In genomic region chr2:120312861-120313694, GRCh38 we compare ENCODE assay signal across 8 cellular contexts. TPM values are rescaled to one million over a fixed set of nuclear protein-coding genes. Genes with fewer than 3 reads are reported as not detected.
DNase-seq lines count a peak whose midpoint lies in the region; ATAC-seq, FAIRE-seq and TF ChIP-seq lines count a peak whose summit lies in the region.

No MANE protein-coding gene starts in this region.

- no peak for TF ChIP-seq EP300 in HepG2 (IDR thresholded peaks at IDR 0.05; ENCODE audit: low read depth in 2 of 2, low read length in 2 of 2)
- no peak for TF ChIP-seq EP300 in HepG2 (CRISPR knock-in tag; IDR thresholded peaks at IDR 0.05; ENCODE audit: borderline replicate concordance)

- no peaks in the 10 kb centered on the region for H3K36me3 Mint-ChIP-seq in dendritic cell treated with granulocyte-macrophage colony-stimulating factor and Interleukin-4, amounts not matched to agents 40 ng/mL and 50 ng/mL, for 4 days (ENCODE audit: low read depth)

- peak overlapping the region; percentile 60 for H2AFZ ChIP-seq in HepG2 (ENCODE audit: low read length)

- FAIRE-seq in HepG2 (lab: Jason Lieb, UNC): peak; percentile 84

- 4% methylated on average over 33 of the region's 37 CpGs for WGBS in HepG2 (ENCODE audit: low lambda C conversion rate)

- peak overlapping the region; percentile 55 to 70 (median 63) for H3K4me3 ChIP-seq in HepG2 (replicated peaks in 1 of 3; ENCODE audit: insufficient read depth in 1 of 3, low read depth in 2 of 3, low read length in 3 of 3)

- peaks cover 20% of the 10 kb centered on the region for H3K4me1 ChIP-seq in HepG2 (ENCODE audit: insufficient read depth, low read length)

- H3K27ac ChIP-seq in HepG2 (ENCODE audit: extremely low read length, insufficient read depth, low read length): no peak overlapping the region

- no TSS peak for BruUV-seq in HepG2 (replicated peaks; lab: Mats Ljungman, UMichigan)

- H3K9ac ChIP-seq in HepG2 (ENCODE audit: insufficient read depth, low read depth, low read length): peak overlapping the region; percentile 9; the same call in 1 of the 2 replicates

- peak; percentile 52 for ATAC-seq in HG03095 (IDR thresholded peaks at IDR 0.05; ENCODE audit: unreplicated experiment)
- peak; percentile 77 for ATAC-seq in HepG2
- ATAC-seq in GM18858 (IDR thresholded peaks at IDR 0.05; ENCODE audit: unreplicated experiment): no peak

- peak overlapping the region; percentile 50 for H3K4me3 Mint-ChIP-seq in dendritic cell treated with granulocyte-macrophage colony-stimulating factor and Interleukin-4, amounts not matched to agents 40 ng/mL and 50 ng/mL, for 4 days

- no peak for TF ChIP-seq POLR2A in HepG2 (IDR thresholded peaks at IDR 0.05; ENCODE audit: insufficient read depth in 1 of 2, low read depth in 2 of 2, low read length in 2 of 2)

- intact Hi-C loops in dendritic cell treated with granulocyte-macrophage colony-stimulating factor and Interleukin-4, amounts not matched to agents 40 ng/mL and 50 ng/mL, for 4 days (cut with micrococcal nuclease): loop anchor here (2.0 to 5.0 kb wide), 3 partner anchors 91 to 202 kb away; partner anchors contain the start of gene TMEM185B
- intact Hi-C loops in HepG2 (cut with micrococcal nuclease; ENCODE audit: unreplicated experiment): loop anchor here (1.0 to 10.0 kb wide), 6 partner anchors 8 to 362 kb away; no protein-coding TSS in a partner anchor

- no peaks in the 10 kb centered on the region for H3K9me3 Mint-ChIP-seq in dendritic cell treated with granulocyte-macrophage colony-stimulating factor and Interleukin-4, amounts not matched to agents 40 ng/mL and 50 ng/mL, for 4 days

- peaks cover 42% of the 10 kb centered on the region for H3K27me3 Mint-ChIP-seq in dendritic cell treated with granulocyte-macrophage colony-stimulating factor and Interleukin-4, amounts not matched to agents 40 ng/mL and 50 ng/mL, for 4 days

- no peaks in the 10 kb centered on the region for H3K9me3 ChIP-seq in HepG2 (ENCODE audit: low read length)

- H3K36me3 ChIP-seq in HepG2 (replicated peaks in 1 of 2; ENCODE audit: control insufficient read depth in 1 of 2, insufficient read depth in 2 of 2, low read length in 2 of 2): no peaks in the 10 kb centered on the region

- no peaks in the 10 kb centered on the region for H4K20me1 ChIP-seq in HepG2 (ENCODE audit: insufficient read depth, low read length)

- H3K27me3 ChIP-seq in HepG2 (ENCODE audit: control insufficient read depth in 1 of 2, insufficient read depth in 2 of 2, low read length in 2 of 2): peaks cover 22 to 46% of the 10 kb centered on the region in 2 experiments; a peak in 4 of 5 replicates

- in situ Hi-C loops in HepG2 (cut with HindIII; ENCODE audit: extremely low pct_ligation_motif_present, low pct_unique_long_range_greater_than_20kb): loop anchor here (10.0 kb wide), 1 partner anchor 108 kb away; no protein-coding TSS in a partner anchor

- peaks cover 11% of the 10 kb centered on the region for H3K4me1 Mint-ChIP-seq in dendritic cell treated with granulocyte-macrophage colony-stimulating factor and Interleukin-4, amounts not matched to agents 40 ng/mL and 50 ng/mL, for 4 days (ENCODE audit: low read depth)

- TF ChIP-seq RAD21 in HepG2 (CRISPR knock-in tag; IDR thresholded peaks at IDR 0.05): peak; percentile 91

- H3K4me2 ChIP-seq in HepG2 (ENCODE audit: low read depth, low read length): peak overlapping the region; percentile 95

- TF ChIP-seq CTCF in GM12801 (IDR thresholded peaks at IDR 0.05; ENCODE audit: extremely low read depth, insufficient read length) (peak; percentile 67), HepG2 (CRISPR knock-in tag; IDR thresholded peaks at IDR 0.05) (peak; percentile 98)

- POLR2A ChIA-PET in HepG2 (lab: Yijun Ruan, JAX): interaction anchor here (0.9 to 1.1 kb wide), 2 partner anchors 59 to 153 kb away, joined by 3 to 4 read pairs; no protein-coding TSS in a partner anchor

- H3K79me2 ChIP-seq in HepG2 (ENCODE audit: insufficient read depth, low read length): no peaks in the 10 kb centered on the region

- peak; percentile 85 for DNase-seq in NCI-H510A treated with DMSO at 0.1 percent for 48 hours (lab: John Stamatoyannopoulos, UW)
- peak; percentile 69 for DNase-seq in activated CD4-positive, alpha-beta T cell treated with anti-CD3 and anti-CD28 coated beads, Interleukin-2, amount 50 U/mL, for 1 hour
- DNase-seq in HepG2 (ENCODE audit: low spot score): peak; percentile 66
- peak; percentile 81 for DNase-seq in stimulated activated CD4-positive, alpha-beta T cell treated with anti-CD3 and anti-CD28 coated beads, Interleukin-1b, Interleukin-23, amount 100 ng/mL, for 48 hours

- CTCF ChIA-PET in HepG2 (lab: Yijun Ruan, JAX; ENCODE audit: low intra/inter-chr PET ratio, low total read pairs): interaction anchor here (1.0 to 2.0 kb wide), 5 partner anchors 60 to 367 kb away, joined by 3 to 15 read pairs (median 10); partner anchors contain the start of gene RALB

- H3K27ac Mint-ChIP-seq in dendritic cell treated with granulocyte-macrophage colony-stimulating factor and Interleukin-4, amounts not matched to agents 40 ng/mL and 50 ng/mL, for 4 days: no peak overlapping the region

TF ChIP-seq in HepG2, 621 proteins besides CTCF, POLR2A, EP300 and RAD21 (continues in another document):
- TF ChIP-seq ZBTB26 (CRISPR knock-in tag; IDR thresholded peaks at IDR 0.05; ENCODE audit: borderline replicate concordance) (peak; percentile 13; the same call in 1 of the 2 replicates), ZNF615 (CRISPR knock-in tag; IDR thresholded peaks at IDR 0.05; ENCODE audit: borderline replicate concordance) (no peak), ZSCAN9 (CRISPR knock-in tag; IDR thresholded peaks at IDR 0.05; ENCODE audit: borderline replicate concordance) (0 out of 2 replicates have a peak, but pooled peaks have one; percentile 56), JARID2 (CRISPR knock-in tag; IDR thresholded peaks at IDR 0.05; ENCODE audit: insufficient replicate concordance) (peak; percentile 68), PATZ1 (CRISPR knock-in tag; IDR thresholded peaks at IDR 0.05) (no peak), ZNF775 (CRISPR knock-in tag; IDR thresholded peaks at IDR 0.05; ENCODE audit: borderline replicate concordance) (0 out of 2 replicates have a peak, but pooled peaks have one; percentile 79)

RNA-seq across cellular contexts. Expression of gene INHBB, which starts 32.9 kb away (rescaled TPM):
- total RNA-seq in HepG2 (2016; rRNA removed; fragmentation: Illumina TruSeq; extraction: Trizol): 0.17 and 0.20 TPM in 2 replicates
- total RNA-seq in HepG2 (2016; cell fraction: cytosol; rRNA removed; fragmentation: Illumina TruSeq; extraction: Trizol; ENCODE audit: low read depth): not detected in 2 replicates
- 0.09 and 0.19 TPM in 2 replicates for total RNA-seq in HepG2 (2016; cell fraction: insoluble cytoplasmic fraction; rRNA removed; fragmentation: Illumina TruSeq; extraction: Trizol)
- total RNA-seq in HepG2 (2016; cell fraction: membrane; rRNA removed; fragmentation: Illumina TruSeq; extraction: Trizol): 0.09 and 0.10 TPM in 2 replicates
- total RNA-seq in HepG2 (2016; cell fraction: nucleus; rRNA removed; fragmentation: Illumina TruSeq; extraction: Trizol): 0.40 and 0.47 TPM in 2 replicates
- polyA plus RNA-seq in HepG2 (2011; rRNA removed): 1.7 and 2.4 TPM in 2 replicates
- polyA plus RNA-seq in HepG2 (2011; cell fraction: cytosol; rRNA removed): 2.2 and 2.3 TPM in 2 replicates
- 2.0 and 2.4 TPM in 2 replicates for polyA plus RNA-seq in HepG2 (2011; cell fraction: nucleus; rRNA removed)
- 0.34 and 0.88 TPM in 2 replicates for polyA plus RNA-seq in HepG2 (2012)
- 0.05 TPM in 1 of 2 replicates, not detected in the other for polyA plus RNA-seq in HepG2 (2016; cell fraction: cytosol; fragmentation: Illumina TruSeq; extraction: Trizol; ENCODE audit: low read depth)
- polyA plus RNA-seq in HepG2 (2016; cell fraction: insoluble cytoplasmic fraction; fragmentation: Illumina TruSeq; extraction: Trizol; ENCODE audit: low read depth): 0.10 and 0.17 TPM in 2 replicates
- 0.06 TPM in 2 replicates for polyA plus RNA-seq in HepG2 (2016; cell fraction: membrane; fragmentation: Illumina TruSeq; extraction: Trizol; ENCODE audit: low read depth)
- polyA plus RNA-seq in HepG2 (2016; cell fraction: nucleus; fragmentation: Illumina TruSeq; extraction: Trizol; ENCODE audit: insufficient read depth, low read depth): 0.37 and 0.68 TPM in 2 replicates
- polyA minus RNA-seq in HepG2 (2011; rRNA and poly(A)+ RNA removed; ENCODE audit: low replicate concordance): 4.0 TPM in 1 of 2 replicates, not detected in the other
- 2.7 TPM in 2 replicates for polyA minus RNA-seq in HepG2 (2011; cell fraction: cytosol; rRNA and poly(A)+ RNA removed)
- 0.90 and 1.1 TPM in 2 replicates for polyA minus RNA-seq in HepG2 (2011; cell fraction: nucleus; rRNA and poly(A)+ RNA removed)
